Comparison of ENCODE assay signal across 1 cellular context in genomic region chr19:8513687-8514504, GRCh38.
A peak's percentile ranks its signal among the peaks of the same experiment; 100 is the strongest.
TF ChIP-seq lines count a peak whose summit lies in the region.

A gene with protein sequence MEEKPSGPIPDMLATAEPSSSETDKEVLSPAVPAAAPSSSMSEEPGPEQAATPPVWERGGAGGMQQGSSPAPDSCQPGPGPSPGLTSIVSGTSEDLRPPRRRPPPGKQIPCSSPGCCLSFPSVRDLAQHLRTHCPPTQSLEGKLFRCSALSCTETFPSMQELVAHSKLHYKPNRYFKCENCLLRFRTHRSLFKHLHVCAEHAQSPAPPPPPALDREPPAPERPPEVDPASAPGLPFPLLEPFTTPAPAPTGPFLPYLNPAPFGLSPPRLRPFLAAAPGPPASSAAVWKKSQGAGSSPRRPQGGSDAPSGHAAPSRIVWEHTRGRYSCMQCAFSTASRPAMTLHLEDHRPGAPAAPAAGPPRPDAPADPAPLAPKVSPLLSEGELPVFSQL (minus strand): TSS chr19:8514167. CDS start chr19:8514046, 121 bp downstream.

TF ChIP-seq in K562, 482 proteins besides CTCF, POLR2A, EP300 and RAD21 (continued from another document):
- TF ChIP-seq, protein P1, sequence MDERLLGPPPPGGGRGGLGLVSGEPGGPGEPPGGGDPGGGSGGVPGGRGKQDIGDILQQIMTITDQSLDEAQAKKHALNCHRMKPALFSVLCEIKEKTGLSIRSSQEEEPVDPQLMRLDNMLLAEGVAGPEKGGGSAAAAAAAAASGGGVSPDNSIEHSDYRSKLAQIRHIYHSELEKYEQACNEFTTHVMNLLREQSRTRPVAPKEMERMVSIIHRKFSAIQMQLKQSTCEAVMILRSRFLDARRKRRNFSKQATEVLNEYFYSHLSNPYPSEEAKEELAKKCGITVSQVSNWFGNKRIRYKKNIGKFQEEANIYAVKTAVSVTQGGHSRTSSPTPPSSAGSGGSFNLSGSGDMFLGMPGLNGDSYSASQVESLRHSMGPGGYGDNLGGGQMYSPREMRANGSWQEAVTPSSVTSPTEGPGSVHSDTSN (CRISPR knock-in tag; IDR thresholded peaks at IDR 0.05; ENCODE audit: low read depth), result peak; percentile 64; the same call in 1 of the 2 replicates
- TF ChIP-seq, protein P1 (tag; conservative IDR thresholded peaks at IDR 0.05; ENCODE audit: low read depth), result 0 out of 2 replicates have a peak, but pooled peaks have one; percentile 26
- TF ChIP-seq NR1H2 (CRISPR knock-in tag; IDR thresholded peaks at IDR 0.05), result peak; percentile 80; the same call in 1 of the 2 replicates
